In the genomic region with DNA sequence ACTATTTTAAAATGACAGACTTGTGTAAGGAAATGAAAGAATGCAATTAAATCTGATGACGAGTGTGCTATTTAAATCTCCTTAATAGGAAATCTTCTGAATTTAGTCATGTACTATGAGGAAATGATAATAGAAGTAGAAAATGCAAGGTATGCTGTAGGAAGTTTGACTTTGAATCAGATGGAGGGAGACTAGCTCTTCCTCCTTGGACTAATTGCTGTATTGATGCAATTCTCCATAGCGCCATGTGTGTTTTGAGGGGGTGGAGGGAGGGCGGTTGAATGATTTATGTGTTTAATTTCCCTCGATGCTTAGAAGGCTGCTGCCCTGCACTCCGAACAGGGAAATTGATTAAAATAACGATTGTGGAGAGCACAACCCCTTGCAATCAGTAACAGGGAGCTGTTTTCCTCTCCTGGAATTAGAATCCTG, we compare ENCODE assay signal across 16 cellular contexts.
DNase-seq lines count a peak whose midpoint lies in the region; ATAC-seq, FAIRE-seq and TF ChIP-seq lines count a peak whose summit lies in the region.
"Had no signal": no experiment of that assay in that cellular context is flagged by ENCODE, and none has a peak within 500 bp of the region (broad histone marks: within the 10 kb centered on the region; RNA-seq: fewer than 3 reads in every experiment).

No MANE protein-coding gene starts in this region.

- H3K36me3 Mint-ChIP-seq in astrocyte (ENCODE audit: low read depth, unreplicated experiment): no peaks in the 10 kb centered on the region

- no peaks in the 10 kb centered on the region for H3K79me2 ChIP-seq in ACC112 (ENCODE audit: control insufficient read depth, insufficient read depth, low read length, unreplicated experiment)
- H3K79me2 ChIP-seq in astrocyte (ENCODE audit: insufficient read depth, low read length): no peaks in the 10 kb centered on the region

- peak overlapping the region; percentile 40 for H3K9ac ChIP-seq in astrocyte (ENCODE audit: low read length)

- H3K27me3 ChIP-seq in ACC112 (ENCODE audit: insufficient read depth, low read length) (no peaks in the 10 kb centered on the region), astrocyte (ENCODE audit: insufficient read depth, low read length) (no peaks in the 10 kb centered on the region)
- H3K27me3 ChIP-seq: BE2C, cardiac muscle cell had no signal

- no peaks in the 10 kb centered on the region for H4K20me1 ChIP-seq in astrocyte (ENCODE audit: insufficient read depth, low read length)

- peak overlapping the region; percentile 55 for H2AFZ ChIP-seq in ACC112 (ENCODE audit: low read length, unreplicated experiment)
- H2AFZ ChIP-seq in astrocyte (ENCODE audit: low read depth, low read length): no peak overlapping the region

- H3K27ac Mint-ChIP-seq in astrocyte (ENCODE audit: unreplicated experiment): peak overlapping the region; percentile 64

- FAIRE-seq in astrocyte (lab: Jason Lieb, UNC): peak; percentile 84
- FAIRE-seq: H54 had no signal

- no peaks in the 10 kb centered on the region for H3K9me3 ChIP-seq in astrocyte (ENCODE audit: insufficient read depth, low read depth, low read length)
- H3K9me3 ChIP-seq: BE2C had no signal

- H3K4me1 ChIP-seq in ACC112 (ENCODE audit: control insufficient read depth, insufficient read depth, low read length, unreplicated experiment) (peaks cover 26% of the 10 kb centered on the region), astrocyte (ENCODE audit: insufficient read depth, low read length) (peaks cover 24% of the 10 kb centered on the region)
- H3K4me1 ChIP-seq: BE2C had no signal

- no peak for ATAC-seq in GM18873 (IDR thresholded peaks at IDR 0.05; ENCODE audit: low FRiP score, unreplicated experiment)

- no peak for TF ChIP-seq CTCF in astrocyte (IDR thresholded peaks at IDR 0.05; ENCODE audit: insufficient read depth, low read depth, low read length)

- H3K4me3 ChIP-seq in ACC112 (ENCODE audit: low read depth, low read length) (0 out of 2 replicates have a peak overlapping the region, but pooled peaks have one; percentile 28), astrocyte (ENCODE audit: insufficient read depth, low read depth, low read length) (no peak overlapping the region)
- H3K4me3 ChIP-seq: cardiac muscle cell, lung had no signal

- no peak overlapping the region for H3K4me3 Mint-ChIP-seq in astrocyte (ENCODE audit: unreplicated experiment)

- H3K4me2 ChIP-seq in astrocyte (ENCODE audit: low read length): peak overlapping the region; percentile 50

- H3K27ac ChIP-seq in ACC112 (ENCODE audit: low read depth, low read length) (peak overlapping the region; percentile 90), astrocyte (ENCODE audit: low read depth, low read length) (peak overlapping the region; percentile 79)
- H3K27ac ChIP-seq: cardiac muscle cell had no signal

- H3K9me3 Mint-ChIP-seq in astrocyte (ENCODE audit: unreplicated experiment): peaks cover 4% of the 10 kb centered on the region

- peaks cover 10% of the 10 kb centered on the region for H3K4me1 Mint-ChIP-seq in astrocyte (ENCODE audit: low read depth, unreplicated experiment)

- DNase-seq in HS-5 (ENCODE audit: low read depth) (peak; percentile 91), astrocyte (ENCODE audit: low read depth) (peak; percentile 97), hepatic stellate cell (ENCODE audit: low spot score) (peak; percentile 51), DMS53 (lab: John Stamatoyannopoulos, UW) (no peak), D341Med (ENCODE audit: low spot score) (no peak)
- no peak for DNase-seq in stimulated activated CD4-positive, alpha-beta T cell treated with anti-CD3 and anti-CD28 coated beads, Interleukin-4, amount 100 ng/mL, for 24 hours
- DNase-seq: activated T-cell treated with anti-CD3 and anti-CD28 coated beads, Interleukin-2, amount 50 U/mL, for 48 hours; BE2C; Kasumi-1; NCI-H2171 treated with DMSO at 0.1 percent for 48 hours; posterior cingulate gyrus had no signal

- no peaks in the 10 kb centered on the region for H3K36me3 ChIP-seq in ACC112 (ENCODE audit: insufficient read depth, low read length)
- no peaks in the 10 kb centered on the region for H3K36me3 ChIP-seq in astrocyte (ENCODE audit: insufficient read depth, low read length)
- H3K36me3 ChIP-seq: BE2C, cardiac muscle cell had no signal

- H3K27me3 Mint-ChIP-seq in astrocyte (ENCODE audit: low read depth, unreplicated experiment): peaks cover 4% of the 10 kb centered on the region

Comparison
In these comparisons a context has a peak if more than half of its experiments do, and no peak if none do; other contexts are left out.
1. DNase-seq: peak in HS-5 (single experiment), astrocyte (single experiment) and hepatic stellate cell (single experiment); none in DMS53 (single experiment), stimulated activated CD4-positive, alpha-beta T cell treated with anti-CD3 and anti-CD28 coated beads, Interleukin-4, amount 100 ng/mL, for 24 hours (single experiment) and D341Med (single experiment).